8 cellular contexts compared by ENCODE assay signal in the genomic region with DNA sequence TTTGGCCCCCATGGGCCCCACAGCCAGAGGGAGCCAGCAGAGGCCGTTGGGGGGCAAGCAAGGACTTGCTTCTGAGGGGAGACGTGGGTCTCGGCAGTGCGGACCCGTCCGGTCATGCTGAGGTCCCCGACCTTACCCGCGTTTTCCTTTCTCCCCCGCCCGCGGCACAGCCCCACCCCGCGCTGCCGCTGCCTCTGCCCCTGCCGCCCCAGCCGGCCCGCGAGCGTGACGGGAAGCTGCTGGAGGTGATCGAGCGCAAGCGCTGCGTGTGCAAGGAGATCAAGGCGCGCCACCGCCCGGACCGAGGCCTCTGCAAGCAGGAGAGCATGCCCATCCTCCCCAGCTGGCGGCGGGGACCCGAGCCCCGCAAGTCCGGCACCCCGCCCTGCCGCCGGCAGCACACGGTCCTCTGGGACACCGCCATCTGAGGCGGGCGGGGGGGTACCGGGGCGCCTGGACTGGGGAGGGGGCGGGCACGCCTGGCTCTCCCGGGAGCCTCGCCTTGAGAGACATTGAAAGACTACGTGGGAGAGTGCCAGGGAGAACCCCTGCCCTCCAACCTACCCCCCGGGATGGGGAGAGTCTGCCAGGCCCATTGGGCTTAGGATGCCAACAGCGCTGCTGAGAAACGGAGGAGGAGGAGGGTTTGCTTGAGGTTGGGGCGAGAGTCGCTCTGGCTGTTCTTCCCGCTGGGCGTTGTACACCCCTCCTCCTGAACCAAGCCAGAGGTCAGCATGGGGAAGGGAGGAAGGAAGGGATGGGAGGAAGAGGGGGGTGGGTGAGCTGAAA.
DNase-seq lines count a peak whose midpoint lies in the region; ATAC-seq and TF ChIP-seq lines count a peak whose summit lies in the region.

No MANE protein-coding gene starts in this region.

- H3K36me3 ChIP-seq in GM06990 (ENCODE audit: control insufficient read depth, insufficient read depth, low read length) (no peaks in the 10 kb centered on the region), iPS-20b (ENCODE audit: insufficient read depth, low read depth, low read length) (no peaks in the 10 kb centered on the region)

- H3K9ac ChIP-seq in iPS-20b (ENCODE audit: low read depth, low read length): peak overlapping the region; percentile 21; the same call in 1 of the 2 replicates

- H3K4me1 ChIP-seq in iPS-20b (ENCODE audit: insufficient read depth, low read length): peaks cover 4% of the 10 kb centered on the region; the same call in 1 of the 2 replicates

- H3K4me3 ChIP-seq in GM06990 (replicated peaks; ENCODE audit: low read depth, low read length): peak overlapping the region; percentile 48
- H3K4me3 ChIP-seq in iPS-20b (ENCODE audit: low read length): peak overlapping the region; percentile 69; the same call in 1 of the 2 replicates

- CTCF ChIA-PET in RWPE1 (lab: Yijun Ruan, JAX): no interaction called here

- H3K27me3 ChIP-seq in GM06990 (replicated peaks; ENCODE audit: control insufficient read depth, insufficient read depth, low read length) (no peaks in the 10 kb centered on the region), iPS-20b (ENCODE audit: insufficient read depth, low read length) (peaks cover 18% of the 10 kb centered on the region)

- peak; percentile 38 for TF ChIP-seq CTCF in GM06990 (IDR thresholded peaks at IDR 0.05; ENCODE audit: insufficient read depth, low read length, poor library complexity, severe bottlenecking)
- TF ChIP-seq CTCF in RWPE1 (conservative IDR thresholded peaks at IDR 0.05; ENCODE audit: low read depth): 0 out of 2 replicates have a peak, but pooled peaks have one; percentile 16

- H3K27ac ChIP-seq in RWPE1 (peak overlapping the region; percentile 63), iPS-20b (ENCODE audit: low read length) (no peak overlapping the region)

- peak; percentile 67 for DNase-seq in GM06990 (ENCODE audit: extremely low read depth, insufficient read length)
- no peak for DNase-seq in RWPE1 (ENCODE audit: low spot score)
- peak in 37 of 56 donors; percentile 17 to 76 (median 47) for DNase-seq in amygdala (lab: John Stamatoyannopoulos, UW)
- peak; percentile 77 for DNase-seq in stimulated activated CD4-positive, alpha-beta T cell treated with anti-CD3 and anti-CD28 coated beads, Interleukin-15, amount 100 ng/mL, for 24 hours
- no peak for DNase-seq in NCI-H2107 (lab: John Stamatoyannopoulos, UW)
- no peak for DNase-seq in NCI-H748 (lab: John Stamatoyannopoulos, UW; ENCODE audit: unreplicated experiment)

- POLR2A ChIA-PET in RWPE1 (lab: Yijun Ruan, JAX; ENCODE audit: low non-redundant PET): interaction anchor here (0.6 kb wide), 1 partner anchor 65 kb away, joined by 3 read pairs; no protein-coding TSS in a partner anchor

- no peak for ATAC-seq in HG03520 (IDR thresholded peaks at IDR 0.05; ENCODE audit: unreplicated experiment)

- H3K9me3 ChIP-seq in iPS-20b (ENCODE audit: insufficient read depth, low read depth, low read length): no peaks in the 10 kb centered on the region

Comparison
In these comparisons a context has a peak if more than half of its experiments do, and no peak if none do; other contexts are left out.
1. DNase-seq: peak in GM06990 (single experiment), amygdala (37 of 56) and stimulated activated CD4-positive, alpha-beta T cell treated with anti-CD3 and anti-CD28 coated beads, Interleukin-15, amount 100 ng/mL, for 24 hours (single experiment); none in RWPE1 (single experiment), NCI-H2107 (single experiment) and NCI-H748 (single experiment).